In the genomic region with DNA sequence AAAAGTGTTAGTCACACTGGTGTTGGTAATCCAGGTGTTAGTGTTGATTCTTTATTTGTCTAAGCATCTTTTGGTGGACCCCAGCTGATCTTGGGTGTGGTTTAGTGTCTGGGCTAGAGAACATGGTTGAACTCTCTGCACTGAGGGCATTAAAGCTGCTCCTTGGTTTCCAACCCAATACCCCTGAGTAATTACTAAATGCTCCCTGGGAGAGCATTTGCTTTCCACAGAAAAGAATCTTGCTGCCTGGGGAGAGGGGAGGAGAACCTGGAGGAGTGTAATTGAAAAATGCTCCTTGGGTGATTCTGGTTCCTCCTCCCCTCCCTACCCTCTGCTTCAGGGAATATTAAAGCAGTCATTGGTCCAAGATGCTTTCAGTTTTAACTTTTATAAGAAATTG, we compare ENCODE assay signal across 20 cellular contexts. TPM values are rescaled to one million over a fixed set of nuclear protein-coding genes. Genes with fewer than 3 reads are reported as not detected.
DNase-seq lines count a peak whose midpoint lies in the region; ATAC-seq and TF ChIP-seq lines count a peak whose summit lies in the region.
"Had no signal": no experiment of that assay in that cellular context is flagged by ENCODE, and none has a peak within 500 bp of the region (broad histone marks: within the 10 kb centered on the region; RNA-seq: fewer than 3 reads in every experiment).

No MANE protein-coding gene starts in this region.

- H3K4me3 ChIP-seq in muscle layer of duodenum (ENCODE audit: low read depth in 1 of 2, low read length in 2 of 2) (peak overlapping the region in 1 of 2 donors; percentile 11), uterus (no peak overlapping the region)
- H3K4me3 ChIP-seq: GM12878, K562, left lung, Peyer's patch, right lobe of liver had no signal

- ATAC-seq in HG02678 (IDR thresholded peaks at IDR 0.05; ENCODE audit: unreplicated experiment) = no peak
- ATAC-seq: GM12878, K562, left lung, right lobe of liver had no signal

- H3K27ac ChIP-seq in muscle layer of duodenum (ENCODE audit: low read length) (peak overlapping the region; percentile 41), uterus (peak overlapping the region; percentile 6 to 95)
- H3K27ac ChIP-seq: left lung, Peyer's patch, right lobe of liver, WERI-Rb-1 had no signal

- no peak for TF ChIP-seq POLR2A in uterus (IDR thresholded peaks at IDR 0.05)

- H3K9me3 ChIP-seq in muscle layer of duodenum (ENCODE audit: control insufficient read depth in 1 of 2, low read length in 2 of 2) (no peaks in the 10 kb centered on the region), uterus (no peaks in the 10 kb centered on the region)
- H3K9me3 ChIP-seq: left lung, Peyer's patch, right lobe of liver had no signal

- DNase-seq in NCI-H69 (lab: John Stamatoyannopoulos, UW) (peak; percentile 0), fibroblast of peridontal ligament (ENCODE audit: extremely low read depth) (peak; percentile 21), uterus (no peak), OCI-M1 (lab: John Stamatoyannopoulos, UW) (no peak), HT-29 (ENCODE audit: low spot score) (no peak)
- DNase-seq: activated CD4-positive, alpha-beta T cell treated with anti-CD3 and anti-CD28 coated beads, Interleukin-2, amount 50 U/mL, for 4 hours; activated gamma-delta T cell treated with Interleukin-2 at 50 U/mL for 16 hours; activated T-cell treated with anti-CD3 and anti-CD28 coated beads for 4 hours; amniotic stem cell; CD4-positive, CD25-positive, alpha-beta regulatory T cell; left lung; NCI-H1694 treated with DMSO at 0.1 percent for 48 hours; NCI-H345; Peyer's patch; right lobe of liver; WERI-Rb-1 had no signal

- H3K36me3 ChIP-seq in muscle layer of duodenum (ENCODE audit: control insufficient read depth in 1 of 2, insufficient read depth in 2 of 2, low read length in 2 of 2) (no peaks in the 10 kb centered on the region), uterus (no peaks in the 10 kb centered on the region)
- H3K36me3 ChIP-seq: left lung, Peyer's patch, right lobe of liver, WERI-Rb-1 had no signal

- TF ChIP-seq CTCF in uterus (IDR thresholded peaks at IDR 0.05) = no peak

- H3K27me3 ChIP-seq in muscle layer of duodenum (ENCODE audit: low read depth, low read length) (no peaks in the 10 kb centered on the region), uterus (no peaks in the 10 kb centered on the region)
- H3K27me3 ChIP-seq: Peyer's patch, right lobe of liver had no signal

- intact Hi-C loops in uterus (cut with DNase I; ENCODE audit: low total_unique reads) = no loop called here

- H3K4me1 ChIP-seq in muscle layer of duodenum (ENCODE audit: control insufficient read depth in 1 of 2, insufficient read depth in 2 of 2, low read length in 2 of 2) (peaks cover 0 to 24% of the 10 kb centered on the region in 2 donors), uterus (no peaks in the 10 kb centered on the region)
- H3K4me1 ChIP-seq: right lobe of liver had no signal

RNA-seq across cellular contexts. Expression of a gene that starts 3.1 kb away (rescaled TPM):
- 10 to 100 TPM; 24.8 to 37.4 (median 30.9) TPM for total RNA-seq in uterus
- total RNA-seq in HT-29 (2014; rRNA removed; shearing (Covaris generic)) = not detected in 2 replicates
- total RNA-seq: K562 had no signal

Comparison
In these comparisons a context has a peak if more than half of its experiments do, and no peak if none do; other contexts are left out.
1. DNase-seq: peak in NCI-H69 (single experiment) and fibroblast of peridontal ligament (single experiment); none in uterus (0 of 2), OCI-M1 (single experiment) and HT-29 (single experiment).
2. RNA of a gene that starts 3.1 kb away (total RNA-seq): 24.8 to 37.4 TPM in uterus; not detected in HT-29; every median in the first group is over 10 times any median in the second.